Comparison of ENCODE assay signal across 8 cellular contexts in genomic region chr3:138834359-138835176, GRCh38. TPM values are rescaled to one million over a fixed set of nuclear protein-coding genes. Genes with fewer than 3 reads are reported as not detected.
DNase-seq lines count a peak whose midpoint lies in the region; ATAC-seq, FAIRE-seq and TF ChIP-seq lines count a peak whose summit lies in the region.

TSS of gene PIK3CB (minus strand) at chr3:138834928. CDS start at chr3:138759343, 75,585 bp downstream.

- FAIRE-seq in GM12892 (lab: Jason Lieb, UNC): peak; percentile 68

- intact Hi-C loops in right cardiac atrium (cut with DNase I): loop anchor here in 2 of 4 donors (2.0 to 10.0 kb wide), 2 partner anchors 80 to 82 kb away; no protein-coding TSS in a partner anchor

- DNase-seq in GM12892 (ENCODE audit: insufficient read length) (peak; percentile 83), NCI-H146 (lab: John Stamatoyannopoulos, UW) (peak; percentile 96), T-helper 2 cell (peak; percentile 65 to 95 (median 79)), right cardiac atrium (peak; percentile 95 to 98 (median 97)), retina (peak; percentile 92), OCI-M2 (lab: John Stamatoyannopoulos, UW; ENCODE audit: unreplicated experiment) (no peak)

- H3K27me3 ChIP-seq in right cardiac atrium (ENCODE audit: control insufficient read depth, insufficient read depth): no peaks in the 10 kb centered on the region

- peak; percentile 94 for ATAC-seq in HG02798 (IDR thresholded peaks at IDR 0.05; ENCODE audit: poor library complexity, unreplicated experiment)
- peak; percentile 99 to 100 for ATAC-seq in right cardiac atrium

- no peaks in the 10 kb centered on the region for H3K4me1 ChIP-seq in right cardiac atrium (ENCODE audit: control insufficient read depth, insufficient read depth, low read length)

- peak within 1 kb of the TSS; percentile 99 for H3K27ac ChIP-seq in angular gyrus (ENCODE audit: low read depth, low read length)
- peak within 1 kb of the TSS; percentile 97 for H3K27ac ChIP-seq in right cardiac atrium (ENCODE audit: low read length)

- under 1% methylated on average over 100 of the region's 100 CpGs for WGBS in right cardiac atrium

- H3K4me3 ChIP-seq in right cardiac atrium (ENCODE audit: low read length): peak within 1 kb of the TSS; percentile 77

- no peaks in the 10 kb centered on the region for H3K9me3 ChIP-seq in right cardiac atrium (ENCODE audit: control insufficient read depth, low read length)

- TF ChIP-seq POLR2A in GM12892 (IDR thresholded peaks at IDR 0.05; ENCODE audit: low read depth, low read length): peak; percentile 82

RNA-seq across cellular contexts. Expression of gene PIK3CB, which starts in this region (rescaled TPM):
- 9.5 TPM for polyA plus RNA-seq in GM12892 (2012; ENCODE audit: missing spikeins)
- 10 to 100 TPM; 31.4 to 33.2 (median 32.5) TPM for total RNA-seq in right cardiac atrium
- polyA plus RNA-seq in right cardiac atrium: 12.6 TPM
